In the genomic region with DNA sequence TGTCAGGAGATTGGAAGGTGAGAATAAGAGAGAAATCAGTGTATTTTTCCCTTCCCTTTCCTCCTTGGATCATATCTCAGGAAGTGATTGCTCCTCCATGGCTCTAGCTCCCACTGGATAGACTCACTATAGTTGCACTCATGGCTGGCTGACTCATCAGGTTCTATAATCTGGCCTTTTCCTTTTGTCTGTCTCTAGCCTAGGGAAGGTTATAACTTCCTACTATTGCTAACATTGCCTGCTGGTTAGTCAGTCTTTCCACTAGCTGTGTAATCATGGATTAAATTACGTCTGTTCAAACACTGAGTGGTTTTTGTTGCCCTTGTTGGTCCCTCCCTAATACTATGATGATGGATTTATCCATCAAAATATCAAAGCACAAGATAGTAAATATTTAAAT, we compare ENCODE assay signal across 13 cellular contexts.
DNase-seq lines count a peak whose midpoint lies in the region; ATAC-seq and TF ChIP-seq lines count a peak whose summit lies in the region.
"Had no signal": no experiment of that assay in that cellular context is flagged by ENCODE, and none has a peak within 500 bp of the region (broad histone marks: within the 10 kb centered on the region; RNA-seq: fewer than 3 reads in every experiment).

No MANE protein-coding gene starts in this region.

- no peaks in the 10 kb centered on the region for H3K4me1 Mint-ChIP-seq in T-helper 17 cell
- H3K4me1 Mint-ChIP-seq: H9 had no signal

- no peaks in the 10 kb centered on the region for H4K20me1 ChIP-seq in fibroblast of lung (ENCODE audit: control insufficient read depth, extremely low read depth, insufficient read depth, low read length)
- no peaks in the 10 kb centered on the region for H4K20me1 ChIP-seq in smooth muscle cell (ENCODE audit: low read depth)

- TF ChIP-seq CTCF in fibroblast of lung (conservative IDR thresholded peaks at IDR 0.05 in 1 of 2, IDR thresholded peaks at IDR 0.05 in 1 of 2; ENCODE audit: low read depth in 1 of 2, low read length in 2 of 2) = no peak
- no peak for TF ChIP-seq CTCF in smooth muscle cell (IDR thresholded peaks at IDR 0.05; ENCODE audit: borderline replicate concordance, insufficient read depth, poor library complexity, severe bottlenecking)

- H3K9me3 ChIP-seq in fibroblast of lung (ENCODE audit: control insufficient read depth, insufficient read depth, low read depth, low read length) (no peaks in the 10 kb centered on the region), smooth muscle cell (replicated peaks; ENCODE audit: low read depth) (no peaks in the 10 kb centered on the region), T-helper 17 cell (ENCODE audit: control insufficient read depth, low read length, poor library complexity, severe bottlenecking) (no peaks in the 10 kb centered on the region)

- H2AFZ ChIP-seq in fibroblast of lung (ENCODE audit: low read length) (peak overlapping the region; percentile 25), smooth muscle cell (ENCODE audit: low read depth) (peak overlapping the region; percentile 34)

- peak in 2 of 3 experiments; percentile 20 to 68 for DNase-seq in NCI-H1417 (lab: John Stamatoyannopoulos, UW)
- DNase-seq in NCI-H1417 treated with DMSO at 0.1 percent for 48 hours (lab: John Stamatoyannopoulos, UW) = no peak
- peak; percentile 1 to 8 for DNase-seq in SHP77 (lab: John Stamatoyannopoulos, UW)
- DNase-seq in fibroblast of lung (ENCODE audit: low read depth in 2 of 2) = peak; percentile 92 to 94
- DNase-seq in smooth muscle cell (lab: John Stamatoyannopoulos, UW; ENCODE audit: unreplicated experiment) = no peak
- DNase-seq in T-helper 17 cell = no peak
- no peak for DNase-seq in NOMO-1 treated with dmso at 0.1 percent for 144 hours (lab: John Stamatoyannopoulos, UW; ENCODE audit: unreplicated experiment)
- no peak for DNase-seq in germinal center (ENCODE audit: low spot score)
- DNase-seq: activated CD4-positive, alpha-beta T cell treated with anti-CD3 and anti-CD28 coated beads, Interleukin-2, amount 50 U/mL, for 48 hours; AML-193; amygdala; H9; posterior cingulate gyrus had no signal

- H3K9ac ChIP-seq in fibroblast of lung (ENCODE audit: insufficient read depth, low read length) = no peak overlapping the region
- H3K9ac ChIP-seq in smooth muscle cell (ENCODE audit: low read depth) = peak overlapping the region; percentile 24

- H3K4me1 ChIP-seq in fibroblast of lung (ENCODE audit: control insufficient read depth, extremely low read depth, insufficient read depth, low read length) (no peaks in the 10 kb centered on the region), smooth muscle cell (ENCODE audit: low read depth) (peaks cover 4% of the 10 kb centered on the region)

- no peak overlapping the region for H3K4me2 ChIP-seq in fibroblast of lung (ENCODE audit: extremely low read depth, insufficient read depth, low read length)
- H3K4me2 ChIP-seq in smooth muscle cell = no peak overlapping the region

- peak overlapping the region; percentile 52 for H3K27ac ChIP-seq in fibroblast of lung (ENCODE audit: insufficient read depth, low read length)
- H3K27ac ChIP-seq in smooth muscle cell (ENCODE audit: low read depth) = peak overlapping the region; percentile 83

- H3K36me3 Mint-ChIP-seq in T-helper 17 cell (ENCODE audit: low read depth) = no peaks in the 10 kb centered on the region

- 0% methylated on average over 1 of the region's 1 CpG for WGBS in smooth muscle cell (ENCODE audit: low lambda C conversion rate)

- H3F3A ChIP-seq in smooth muscle cell (ENCODE audit: low read depth) = no peaks in the 10 kb centered on the region

- H3K79me2 ChIP-seq in fibroblast of lung (ENCODE audit: control insufficient read depth, insufficient read depth, low read length) = no peaks in the 10 kb centered on the region
- no peaks in the 10 kb centered on the region for H3K79me2 ChIP-seq in smooth muscle cell (ENCODE audit: low read depth)

- H3K27me3 ChIP-seq in fibroblast of lung (ENCODE audit: control insufficient read depth, insufficient read depth, low read length) = no peaks in the 10 kb centered on the region
- H3K27me3 ChIP-seq in smooth muscle cell (ENCODE audit: low read depth) = no peaks in the 10 kb centered on the region

- ATAC-seq in T-helper 17 cell = no peak

- H3K36me3 ChIP-seq in fibroblast of lung (ENCODE audit: control insufficient read depth, insufficient read depth, low read length) = no peaks in the 10 kb centered on the region
- H3K36me3 ChIP-seq in smooth muscle cell (ENCODE audit: low read depth) = no peaks in the 10 kb centered on the region

- H3K4me3 ChIP-seq in fibroblast of lung (replicated peaks in 1 of 4; ENCODE audit: control extremely low read depth in 1 of 4, insufficient read depth in 1 of 4, low read depth in 3 of 4, low read length in 4 of 4) (no peak overlapping the region), smooth muscle cell (no peak overlapping the region)

- H3K27me3 Mint-ChIP-seq in T-helper 17 cell = no peaks in the 10 kb centered on the region

- no peak overlapping the region for H3K4me3 Mint-ChIP-seq in T-helper 17 cell
- H3K4me3 Mint-ChIP-seq: H9 had no signal

- H3K27ac Mint-ChIP-seq in T-helper 17 cell = no peak overlapping the region
- H3K27ac Mint-ChIP-seq: H9 had no signal

Comparison
In these comparisons a context has a peak if more than half of its experiments do, and no peak if none do; other contexts are left out.
1. DNase-seq: peak in NCI-H1417 (2 of 3), SHP77 (2 of 2) and fibroblast of lung (2 of 2); none in NCI-H1417 treated with DMSO at 0.1 percent for 48 hours (single experiment), smooth muscle cell (single experiment), T-helper 17 cell (0 of 3), NOMO-1 treated with dmso at 0.1 percent for 144 hours (single experiment) and germinal center (single experiment).